24 cellular contexts compared by ENCODE assay signal in the genomic region with DNA sequence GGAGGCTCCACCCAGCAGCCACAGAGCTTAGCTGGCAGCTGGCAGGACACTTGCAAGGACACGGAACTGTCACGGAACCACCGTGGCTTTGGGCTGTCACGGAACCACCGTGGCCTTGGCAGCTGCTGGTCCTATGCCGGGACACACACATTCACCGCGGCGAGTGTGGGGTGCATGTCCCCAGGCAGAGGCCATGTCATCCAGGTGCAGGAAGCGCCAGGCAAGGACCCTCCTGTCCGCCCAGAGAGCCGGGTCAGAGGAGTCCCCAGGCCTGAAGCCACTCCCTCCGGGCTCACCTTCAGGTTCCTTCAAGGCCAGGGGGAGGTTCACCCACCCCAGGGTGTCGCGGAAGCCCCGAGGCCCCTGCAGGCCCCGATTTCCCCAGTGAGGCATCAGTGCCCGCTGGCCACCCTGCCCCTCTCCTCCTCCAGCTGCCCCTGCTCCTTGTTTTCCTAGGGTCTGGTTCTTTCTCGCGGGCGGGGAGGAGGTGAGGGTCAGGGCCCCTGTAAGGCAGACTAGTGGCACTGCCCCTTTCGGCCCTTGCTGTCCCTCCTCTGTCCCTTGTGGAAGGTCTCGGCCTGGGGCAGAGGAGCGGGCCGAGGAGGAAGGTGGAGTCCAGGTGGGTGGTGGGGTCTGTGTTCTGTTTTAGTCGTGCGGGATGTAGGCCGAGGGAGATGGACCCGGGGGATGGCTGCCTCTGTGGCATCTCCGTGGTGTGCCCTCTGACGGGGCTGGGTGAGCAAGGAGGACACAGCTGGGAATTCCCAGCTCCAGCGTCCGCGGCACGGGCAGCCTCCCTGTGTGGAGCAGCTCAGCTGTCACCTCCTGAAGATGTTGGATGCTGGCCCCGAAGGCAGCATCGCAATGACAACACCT.
"Had no signal": no experiment of that assay in that cellular context is flagged by ENCODE, and none has a peak within 500 bp of the region (broad histone marks: within the 10 kb centered on the region; RNA-seq: fewer than 3 reads in every experiment).

No MANE protein-coding gene starts in this region.

- H3K9me3 ChIP-seq: mucosa of descending colon, neutrophil, sigmoid colon, transverse colon had no signal

- H3K4me3 ChIP-seq: dorsolateral prefrontal cortex, mucosa of descending colon, sigmoid colon, transverse colon had no signal

- H3K27me3 Mint-ChIP-seq: activated CD8-positive, alpha-beta memory T cell treated with anti-CD3 and anti-CD28 coated beads, Interleukin-2, amount 10 ng/mL, durations not matched to agents 7 days and 5 days; activated naive CD8-positive, alpha-beta T cell treated with anti-CD3 and anti-CD28 coated beads, Interleukin-2, amount 10 ng/mL, durations not matched to agents 7 days and 5 days; brain; naive thymus-derived CD4-positive, alpha-beta T cell had no signal

- H3K27ac ChIP-seq: dorsolateral prefrontal cortex, epithelial cell of prostate, neutrophil, parathyroid adenoma, sigmoid colon, transverse colon had no signal

- H3K27me3 ChIP-seq: dorsolateral prefrontal cortex, neutrophil, sigmoid colon, transverse colon had no signal

- H3K4me1 ChIP-seq: parathyroid adenoma had no signal

- H3K9ac ChIP-seq: parathyroid adenoma had no signal

- FAIRE-seq: colon had no signal

- ATAC-seq: activated CD8-positive, alpha-beta memory T cell treated with anti-CD3 and anti-CD28 coated beads, Interleukin-2, amount 10 ng/mL, durations not matched to agents 7 days and 5 days; mucosa of descending colon; naive thymus-derived CD4-positive, alpha-beta T cell; SK-N-SH treated with all-trans-retinoic acid at 6 μM for 48 hours had no signal

- H3K27ac Mint-ChIP-seq: activated CD8-positive, alpha-beta memory T cell treated with anti-CD3 and anti-CD28 coated beads, Interleukin-2, amount 10 ng/mL, durations not matched to agents 7 days and 5 days; activated naive CD8-positive, alpha-beta T cell treated with anti-CD3 and anti-CD28 coated beads, Interleukin-2, amount 10 ng/mL, durations not matched to agents 7 days and 5 days; endodermal cell had no signal

- H3K36me3 ChIP-seq: transverse colon had no signal

- H3K4me3 Mint-ChIP-seq: activated CD8-positive, alpha-beta memory T cell treated with anti-CD3 and anti-CD28 coated beads, Interleukin-2, amount 10 ng/mL, durations not matched to agents 7 days and 5 days; activated naive CD8-positive, alpha-beta T cell treated with anti-CD3 and anti-CD28 coated beads, Interleukin-2, amount 10 ng/mL, durations not matched to agents 7 days and 5 days; brain; endodermal cell; naive thymus-derived CD4-positive, alpha-beta T cell had no signal

- H2AFZ ChIP-seq: parathyroid adenoma had no signal

- H3K36me3 Mint-ChIP-seq: activated CD8-positive, alpha-beta memory T cell treated with anti-CD3 and anti-CD28 coated beads, Interleukin-2, amount 10 ng/mL, durations not matched to agents 7 days and 5 days; activated naive CD8-positive, alpha-beta T cell treated with anti-CD3 and anti-CD28 coated beads, Interleukin-2, amount 10 ng/mL, durations not matched to agents 7 days and 5 days; brain had no signal

- H3K79me2 ChIP-seq: parathyroid adenoma had no signal

- DNase-seq: activated CD4-positive, alpha-beta T cell treated with anti-CD3 and anti-CD28 coated beads for 1 hour; activated CD4-positive, alpha-beta T cell treated with anti-CD3 and anti-CD28 coated beads, Interleukin-2, amount 50 U/mL, for 48 hours; activated CD8-positive, alpha-beta memory T cell treated with anti-CD3 and anti-CD28 coated beads, Interleukin-2, amount 10 ng/mL, durations not matched to agents 7 days and 5 days; activated effector memory CD4-positive, alpha-beta T cell treated with Interleukin-2 at 50 U/mL for 16 hours; activated naive CD8-positive, alpha-beta T cell treated with anti-CD3 and anti-CD28 coated beads, Interleukin-2, amount 10 ng/mL, durations not matched to agents 7 days and 5 days; caudate nucleus; dorsolateral prefrontal cortex; endodermal cell; foreskin fibroblast; mesenchymal stem cell; mucosa of descending colon; naive thymus-derived CD4-positive, alpha-beta T cell; sigmoid colon; stimulated activated CD4-positive, alpha-beta T cell treated with anti-CD3 and anti-CD28 coated beads, Interleukin-4, amount 100 ng/mL, for 4 hours; stimulated activated naive CD4-positive, alpha-beta T cell treated with Interleukin-2 at 50 U/mL for 16 hours; T-helper 1 cell; T1000; transverse colon had no signal

- H3K9me3 Mint-ChIP-seq: activated naive CD8-positive, alpha-beta T cell treated with anti-CD3 and anti-CD28 coated beads, Interleukin-2, amount 10 ng/mL, durations not matched to agents 7 days and 5 days; brain; endodermal cell; naive thymus-derived CD4-positive, alpha-beta T cell had no signal
